16 cellular contexts compared by ENCODE assay signal in the genomic region with DNA sequence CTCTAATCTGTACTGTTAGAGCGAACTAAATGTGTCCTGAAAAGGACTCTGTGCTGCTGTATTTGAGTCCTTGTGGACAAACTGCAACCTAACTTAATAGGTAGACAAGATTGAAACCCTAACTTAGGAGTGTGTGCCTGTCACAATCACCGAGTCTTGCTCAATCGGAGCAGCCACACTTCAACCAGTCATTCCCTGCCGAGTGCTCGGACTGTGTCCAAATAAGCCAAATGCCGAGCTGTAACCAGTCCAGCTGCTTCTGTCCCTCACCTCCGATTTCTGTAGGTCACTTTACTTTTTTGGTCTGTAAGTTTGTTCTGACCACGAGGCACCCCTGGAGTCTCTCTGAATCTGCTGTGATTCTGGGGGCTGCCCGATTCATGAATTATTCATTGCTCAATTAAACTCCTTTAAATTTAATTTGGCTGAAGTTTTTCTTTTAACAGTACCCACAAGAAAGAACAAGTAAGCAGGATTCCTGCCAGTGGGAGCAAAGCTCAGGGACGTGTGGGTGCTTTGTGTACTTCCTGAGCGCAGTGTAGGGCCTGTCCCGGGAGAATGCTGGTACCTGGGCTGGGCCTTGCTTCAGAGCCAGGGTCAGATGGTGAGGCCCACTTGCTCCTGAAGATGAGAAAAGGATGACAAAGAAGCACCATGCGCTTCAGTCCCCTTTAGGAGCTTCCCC.
A peak's percentile ranks its signal among the peaks of the same experiment; 100 is the strongest.
DNase-seq lines count a peak whose midpoint lies in the region; ATAC-seq and TF ChIP-seq lines count a peak whose summit lies in the region.
"Had no signal": no experiment of that assay in that cellular context is flagged by ENCODE, and none has a peak within 500 bp of the region (broad histone marks: within the 10 kb centered on the region; RNA-seq: fewer than 3 reads in every experiment).

No MANE protein-coding gene starts in this region.

- H3K4me3 ChIP-seq in epithelial cell of proximal tubule (ENCODE audit: low read depth, low read length): peak overlapping the region; percentile 8
- H3K4me3 ChIP-seq in upper lobe of right lung: no peak overlapping the region
- H3K4me3 ChIP-seq: hepatocyte had no signal

- no peaks in the 10 kb centered on the region for H3K9me3 ChIP-seq in upper lobe of right lung

- H3K27me3 ChIP-seq in upper lobe of right lung: peaks cover 7% of the 10 kb centered on the region
- H3K27me3 ChIP-seq: hepatocyte had no signal

- intact Hi-C loops in upper lobe of right lung (cut with DNase I): no loop called here

- no peak for TF ChIP-seq CTCF in epithelial cell of proximal tubule (conservative IDR thresholded peaks at IDR 0.05; ENCODE audit: low read depth, low read length)
- TF ChIP-seq CTCF in upper lobe of right lung (IDR thresholded peaks at IDR 0.05): no peak

- no peak overlapping the region for H3K27ac ChIP-seq in upper lobe of right lung
- H3K27ac ChIP-seq: hepatocyte, VCaP had no signal

- H3K36me3 ChIP-seq in upper lobe of right lung: no peaks in the 10 kb centered on the region

- H3K4me1 ChIP-seq in upper lobe of right lung: peaks cover 9% of the 10 kb centered on the region

- peak; percentile 44 for DNase-seq in activated effector memory CD4-positive, alpha-beta T cell treated with anti-CD3 and anti-CD28 coated beads, Interleukin-2, amount 50 U/mL, for 16 hours
- DNase-seq in activated effector memory CD4-positive, alpha-beta T cell treated with Interleukin-2 at 50 U/mL for 16 hours: no peak
- peak; percentile 22 for DNase-seq in epithelial cell of proximal tubule (ENCODE audit: low read depth)
- peak; percentile 12 for DNase-seq in medulla oblongata (ENCODE audit: extremely low spot score)
- peak; percentile 81 for DNase-seq in upper lobe of right lung
- no peak for DNase-seq in effector CD4-positive, alpha-beta T cell
- DNase-seq in NCI-H526 (lab: John Stamatoyannopoulos, UW): no peak
- DNase-seq: activated naive CD4-positive, alpha-beta T cell treated with anti-CD3 and anti-CD28 coated beads, Interleukin-2, amount 50 U/mL, for 16 hours; central memory CD4-positive, alpha-beta T cell; GOT3; IMR-90; NCI-H524 treated with DMSO at 0.1 percent for 48 hours; SHP77 had no signal

- peak; percentile 85 for ATAC-seq in upper lobe of right lung
- ATAC-seq in GM18861 (IDR thresholded peaks at IDR 0.05; ENCODE audit: unreplicated experiment): no peak

Comparison
In these comparisons a context has a peak if more than half of its experiments do, and no peak if none do; other contexts are left out.
1. DNase-seq: peak in activated effector memory CD4-positive, alpha-beta T cell treated with anti-CD3 and anti-CD28 coated beads, Interleukin-2, amount 50 U/mL, for 16 hours (single experiment), epithelial cell of proximal tubule (single experiment), medulla oblongata (single experiment) and upper lobe of right lung (single experiment); none in activated effector memory CD4-positive, alpha-beta T cell treated with Interleukin-2 at 50 U/mL for 16 hours (single experiment), effector CD4-positive, alpha-beta T cell (single experiment) and NCI-H526 (0 of 2).